9 cellular contexts compared by ENCODE assay signal in genomic region chr1:205668951-205669340, GRCh38. TPM values are rescaled to one million over a fixed set of nuclear protein-coding genes. Genes with fewer than 3 reads are reported as not detected.
DNase-seq lines count a peak whose midpoint lies in the region; ATAC-seq and TF ChIP-seq lines count a peak whose summit lies in the region.
"Had no signal": no experiment of that assay in that cellular context is flagged by ENCODE, and none has a peak within 500 bp of the region (broad histone marks: within the 10 kb centered on the region; RNA-seq: fewer than 3 reads in every experiment).

No MANE protein-coding gene starts in this region.

- DNase-seq in choroid plexus epithelial cell (ENCODE audit: low read depth) (no peak), sciatic nerve (ENCODE audit: low spot score) (no peak), GOT3 (lab: John Stamatoyannopoulos, UW) (no peak), NCI-H2227 (lab: John Stamatoyannopoulos, UW; ENCODE audit: unreplicated experiment) (no peak), NCI-H2029 treated with DMSO at 0.1 percent for 48 hours (lab: John Stamatoyannopoulos, UW) (no peak)
- DNase-seq in activated T-cell treated with anti-CD3 and anti-CD28 coated beads, Interleukin-2, amount 50 U/mL, for 72 hours: no peak
- DNase-seq: activated T-cell treated with anti-CD3 and anti-CD28 coated beads, Interleukin-2, amount 50 U/mL, for 24 hours had no signal

- no peak overlapping the region for H3K4me3 ChIP-seq in choroid plexus epithelial cell (ENCODE audit: low read depth, low read length)

- H3K4me3 Mint-ChIP-seq in activated T-cell treated with anti-CD3 and anti-CD28 coated beads, Interleukin-2, amount 50 U/mL, for 72 hours: no peak overlapping the region
- H3K4me3 Mint-ChIP-seq: activated T-cell treated with anti-CD3 and anti-CD28 coated beads, Interleukin-2, amount 50 U/mL, for 24 hours had no signal

- H3K27me3 Mint-ChIP-seq in activated T-cell treated with anti-CD3 and anti-CD28 coated beads, Interleukin-2, amount 50 U/mL, for 72 hours (ENCODE audit: low read depth): peaks cover 19% of the 10 kb centered on the region

- intact Hi-C loops in sciatic nerve (cut with DNase I): no loop called here

- no peak overlapping the region for H3K27ac Mint-ChIP-seq in activated T-cell treated with anti-CD3 and anti-CD28 coated beads, Interleukin-2, amount 50 U/mL, for 72 hours
- H3K27ac Mint-ChIP-seq: activated T-cell treated with anti-CD3 and anti-CD28 coated beads, Interleukin-2, amount 50 U/mL, for 24 hours had no signal

- TF ChIP-seq CTCF in choroid plexus epithelial cell (conservative IDR thresholded peaks at IDR 0.05; ENCODE audit: low read depth, low read length): peak; percentile 16

- H3K4me1 Mint-ChIP-seq in activated T-cell treated with anti-CD3 and anti-CD28 coated beads, Interleukin-2, amount 50 U/mL, for 72 hours (ENCODE audit: low read depth): peaks cover 8% of the 10 kb centered on the region

- H3K9me3 Mint-ChIP-seq in activated T-cell treated with anti-CD3 and anti-CD28 coated beads, Interleukin-2, amount 50 U/mL, for 72 hours: no peaks in the 10 kb centered on the region
- H3K9me3 Mint-ChIP-seq: activated T-cell treated with anti-CD3 and anti-CD28 coated beads, Interleukin-2, amount 50 U/mL, for 24 hours had no signal

- no peaks in the 10 kb centered on the region for H3K36me3 Mint-ChIP-seq in activated T-cell treated with anti-CD3 and anti-CD28 coated beads, Interleukin-2, amount 50 U/mL, for 72 hours (ENCODE audit: insufficient read depth in 2 of 2)

- ATAC-seq in GM18907 (IDR thresholded peaks at IDR 0.05; ENCODE audit: unreplicated experiment) (peak; percentile 34), HG03196 (IDR thresholded peaks at IDR 0.05; ENCODE audit: unreplicated experiment) (peak; percentile 23), sciatic nerve (peak; percentile 29)
- ATAC-seq in activated T-cell treated with anti-CD3 and anti-CD28 coated beads, Interleukin-2, amount 50 U/mL, for 72 hours (replicated peaks in 1 of 2): no peak

RNA-seq across cellular contexts. Expression of gene SLC45A3, which starts 11.4 kb away (rescaled TPM):
- total RNA-seq in sciatic nerve: 1.3 TPM
- 1 to 10 TPM in 1 of 2 donors, under 1 TPM in 1; 0.70 to 1.0 TPM for total RNA-seq in activated T-cell treated with anti-CD3 and anti-CD28 coated beads, Interleukin-2, amount 50 U/mL, for 72 hours

RNA-seq across cellular contexts. Expression of gene ELK4, which starts 37.1 kb away (rescaled TPM):
- total RNA-seq in sciatic nerve: 72.1 TPM
- 10 to 100 TPM; 72.8 to 86.8 TPM for total RNA-seq in activated T-cell treated with anti-CD3 and anti-CD28 coated beads, Interleukin-2, amount 50 U/mL, for 72 hours

Comparison
In these comparisons a context has a peak if more than half of its experiments do, and no peak if none do; other contexts are left out.
1. ATAC-seq: peak in GM18907 (single experiment), HG03196 (single experiment) and sciatic nerve (single experiment); none in activated T-cell treated with anti-CD3 and anti-CD28 coated beads, Interleukin-2, amount 50 U/mL, for 72 hours (0 of 2).